In the genomic region with DNA sequence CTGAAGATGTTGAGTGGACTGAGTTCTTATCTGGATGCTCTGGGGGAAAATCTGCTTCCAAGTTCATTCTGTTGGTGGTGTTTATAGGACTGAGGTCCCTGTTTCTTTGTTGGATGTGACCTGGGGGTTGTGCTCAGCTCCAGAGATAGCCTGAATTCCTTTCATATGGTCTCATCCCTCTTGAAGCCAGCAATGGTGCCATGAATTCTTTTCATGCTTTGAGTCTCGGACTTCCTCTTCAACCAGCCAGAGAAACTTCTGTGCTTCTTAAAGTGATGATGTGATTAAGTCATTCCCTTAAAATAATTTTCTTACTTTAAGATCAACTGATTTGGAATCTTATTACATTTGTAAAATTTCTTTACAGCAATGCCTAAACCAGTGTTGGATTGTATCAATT, we compare ENCODE assay signal across 14 cellular contexts.
DNase-seq lines count a peak whose midpoint lies in the region; ATAC-seq and TF ChIP-seq lines count a peak whose summit lies in the region.
"Had no signal": no experiment of that assay in that cellular context is flagged by ENCODE, and none has a peak within 500 bp of the region (broad histone marks: within the 10 kb centered on the region; RNA-seq: fewer than 3 reads in every experiment).

No MANE protein-coding gene starts in this region.

- no peak for TF ChIP-seq CTCF in H9 (conservative IDR thresholded peaks at IDR 0.05)

- H3K27ac Mint-ChIP-seq in H9, result no peak overlapping the region
- H3K27ac Mint-ChIP-seq: natural killer cell had no signal

- no peak overlapping the region for H3K4ac ChIP-seq in H9 (ENCODE audit: low read depth, low read length)

- no peak overlapping the region for H2BK5ac ChIP-seq in H9 (ENCODE audit: insufficient read length, low read length)

- DNase-seq in H9 (no peak), amniotic stem cell (lab: John Stamatoyannopoulos, UW) (peak; percentile 41), left ventricle myocardium superior (no peak), NCI-H1092 (lab: John Stamatoyannopoulos, UW) (no peak)
- DNase-seq: activated CD4-positive, CD25-positive, alpha-beta regulatory T cell treated with anti-CD3 and anti-CD28 coated beads, Interleukin-2, amount 50 U/mL, for 72 hours; colonic mucosa; DMS79 treated with DMSO at 0.1 percent for 48 hours; hippocampal formation; natural killer cell; NCI-H345; stimulated activated CD4-positive, alpha-beta T cell treated with anti-CD3 and anti-CD28 coated beads, Interleukin-2, amount 100 ng/mL, for 24 hours had no signal

- no peak overlapping the region for H4K5ac ChIP-seq in H9 (ENCODE audit: insufficient read length, low read depth, low read length)

- H3K27me3 ChIP-seq in H9 (ENCODE audit: insufficient read depth, low read length), result no peaks in the 10 kb centered on the region
- H3K27me3 ChIP-seq in skeletal muscle satellite cell (ENCODE audit: control insufficient read depth, insufficient read depth, low read length), result no peaks in the 10 kb centered on the region
- H3K27me3 ChIP-seq: colonic mucosa had no signal

- H3K14ac ChIP-seq in H9 (ENCODE audit: insufficient read depth, low read length), result no peak overlapping the region

- no peak overlapping the region for H3K56ac ChIP-seq in H9 (ENCODE audit: insufficient read length, low read depth, low read length)

- intact Hi-C loops in left ventricle myocardium superior (cut with micrococcal nuclease), result no loop called here

- no peak overlapping the region for H3K27ac ChIP-seq in H9 (ENCODE audit: insufficient read length, low read depth, low read length)
- H3K27ac ChIP-seq: colonic mucosa had no signal

- H3K9ac ChIP-seq in H9 (ENCODE audit: extremely low read depth, insufficient read length, low read length) (no peak overlapping the region), skeletal muscle satellite cell (ENCODE audit: low read depth, low read length) (peak overlapping the region; percentile 21)

- H3K36me3 Mint-ChIP-seq in H9 (ENCODE audit: insufficient read depth in 1 of 3, low read depth in 3 of 3), result no peaks in the 10 kb centered on the region
- H3K36me3 Mint-ChIP-seq: natural killer cell had no signal

- H3K18ac ChIP-seq in H9 (ENCODE audit: insufficient read length, low read depth, low read length), result no peak overlapping the region

- no peaks in the 10 kb centered on the region for H3K79me1 ChIP-seq in H9 (ENCODE audit: insufficient read depth, low read depth, low read length, poor library complexity, severe bottlenecking)

- no peak overlapping the region for H2AK5ac ChIP-seq in H9 (ENCODE audit: insufficient read length, low read length)

- no peak overlapping the region for H3K4me2 ChIP-seq in H9 (ENCODE audit: insufficient read depth, insufficient read length, low read length)
- peak overlapping the region; percentile 40 for H3K4me2 ChIP-seq in skeletal muscle satellite cell (ENCODE audit: low read length)

- H3K4me1 ChIP-seq in H9 (ENCODE audit: insufficient read depth, low read length), result 0 out of 2 replicates have a peak, but pooled peaks cover 2% of the 10 kb centered on the region
- peaks cover 22% of the 10 kb centered on the region for H3K4me1 ChIP-seq in skeletal muscle satellite cell (ENCODE audit: control insufficient read depth, insufficient read depth, low read length)
- H3K4me1 ChIP-seq: colonic mucosa had no signal

- no peak overlapping the region for H3T11ph ChIP-seq in H9 (ENCODE audit: low read length)

- no peaks in the 10 kb centered on the region for H3K27me3 Mint-ChIP-seq in H9 (ENCODE audit: low read depth)

- no peaks in the 10 kb centered on the region for H3K36me3 ChIP-seq in skeletal muscle satellite cell (ENCODE audit: insufficient read depth, low read length)
- H3K36me3 ChIP-seq: colonic mucosa had no signal

- no peak overlapping the region for H2BK15ac ChIP-seq in H9 (ENCODE audit: low read depth, low read length)

- H3K4me1 Mint-ChIP-seq in H9, result peaks cover 0 to 5% of the 10 kb centered on the region in 2 experiments; a peak in 1 of 4 replicates

- H2BK20ac ChIP-seq in H9 (ENCODE audit: low read depth, low read length, poor library complexity, severe bottlenecking), result no peak overlapping the region

- H2AFZ ChIP-seq in H9 (ENCODE audit: low read length), result peak overlapping the region; percentile 29

- no peaks in the 10 kb centered on the region for H3K9me3 Mint-ChIP-seq in H9

- ATAC-seq in left ventricle myocardium superior, result peak; percentile 94
- ATAC-seq in HG02852 (IDR thresholded peaks at IDR 0.05; ENCODE audit: unreplicated experiment), result no peak
- no peak for ATAC-seq in GM18858 (IDR thresholded peaks at IDR 0.05; ENCODE audit: unreplicated experiment)
- ATAC-seq: natural killer cell had no signal

- no CpG with 5 or more reads among the region's 1 CpG for WGBS in H9 (ENCODE audit: extremely low coverage, insufficient read length, low lambda C conversion rate)

- H4K91ac ChIP-seq in H9 (ENCODE audit: insufficient read length, low read depth, low read length), result no peak overlapping the region

- H2BK120ac ChIP-seq in H9 (ENCODE audit: low read depth, low read length, poor library complexity, severe bottlenecking), result no peak overlapping the region

- H3K79me2 ChIP-seq in H9 (ENCODE audit: insufficient read depth, low read length), result no peaks in the 10 kb centered on the region

- H2BK12ac ChIP-seq in H9 (ENCODE audit: insufficient read length, low read depth, low read length), result no peak overlapping the region

- no peak overlapping the region for H3K4me3 Mint-ChIP-seq in H9
- H3K4me3 Mint-ChIP-seq: natural killer cell had no signal

- no peaks in the 10 kb centered on the region for H3K23me2 ChIP-seq in H9 (ENCODE audit: insufficient read length, low read depth, low read length, poor library complexity, severe bottlenecking)

- no peak overlapping the region for H4K8ac ChIP-seq in H9 (replicated peaks; ENCODE audit: insufficient read length, low read depth, low read length)

- H3K23ac ChIP-seq in H9 (ENCODE audit: insufficient read length, low read depth, low read length), result no peak overlapping the region

- peak overlapping the region; percentile 46 for H3K4me3 ChIP-seq in skeletal muscle satellite cell (ENCODE audit: low read length)
- H3K4me3 ChIP-seq: colonic mucosa had no signal

- H4K20me1 ChIP-seq in H9 (ENCODE audit: control insufficient read depth, insufficient read depth, insufficient read length), result no peaks in the 10 kb centered on the region

- H3K9me3 ChIP-seq in H9 (ENCODE audit: control insufficient read depth, low read depth, low read length) (no peaks in the 10 kb centered on the region), skeletal muscle satellite cell (replicated peaks; ENCODE audit: low read length) (no peaks in the 10 kb centered on the region)
- H3K9me3 ChIP-seq: colonic mucosa had no signal
